12 cellular contexts compared by ENCODE assay signal in genomic region chr12:466762-467161, GRCh38.
"Had no signal": no experiment of that assay in that cellular context is flagged by ENCODE, and none has a peak within 500 bp of the region (broad histone marks: within the 10 kb centered on the region; RNA-seq: fewer than 3 reads in every experiment).

No MANE protein-coding gene starts in this region.

- ATAC-seq: naive thymus-derived CD4-positive, alpha-beta T cell had no signal

- H3K4me3 ChIP-seq: lung had no signal

- DNase-seq: activated CD4-positive, alpha-beta T cell treated with anti-CD3 and anti-CD28 coated beads for 1 hour; activated CD4-positive, alpha-beta T cell treated with anti-CD3 and anti-CD28 coated beads, Interleukin-2, amount 50 U/mL, for 1 hour; activated gamma-delta T cell treated with Interleukin-2 at 50 U/mL for 16 hours; activated T-cell treated with anti-CD3 and anti-CD28 coated beads, Interleukin-2, amount 50 U/mL, for 1 hour; anterior cingulate cortex; central memory CD4-positive, alpha-beta T cell; effector memory CD4-positive, alpha-beta T cell; foreskin melanocyte; naive thymus-derived CD4-positive, alpha-beta T cell; stimulated activated CD4-positive, alpha-beta T cell treated with anti-CD3 and anti-CD28 coated beads, Interleukin-4, amount 100 ng/mL, for 4 hours; T-helper 9 cell had no signal
